ENCODE assay signal across 8 cellular contexts in the genomic region with DNA sequence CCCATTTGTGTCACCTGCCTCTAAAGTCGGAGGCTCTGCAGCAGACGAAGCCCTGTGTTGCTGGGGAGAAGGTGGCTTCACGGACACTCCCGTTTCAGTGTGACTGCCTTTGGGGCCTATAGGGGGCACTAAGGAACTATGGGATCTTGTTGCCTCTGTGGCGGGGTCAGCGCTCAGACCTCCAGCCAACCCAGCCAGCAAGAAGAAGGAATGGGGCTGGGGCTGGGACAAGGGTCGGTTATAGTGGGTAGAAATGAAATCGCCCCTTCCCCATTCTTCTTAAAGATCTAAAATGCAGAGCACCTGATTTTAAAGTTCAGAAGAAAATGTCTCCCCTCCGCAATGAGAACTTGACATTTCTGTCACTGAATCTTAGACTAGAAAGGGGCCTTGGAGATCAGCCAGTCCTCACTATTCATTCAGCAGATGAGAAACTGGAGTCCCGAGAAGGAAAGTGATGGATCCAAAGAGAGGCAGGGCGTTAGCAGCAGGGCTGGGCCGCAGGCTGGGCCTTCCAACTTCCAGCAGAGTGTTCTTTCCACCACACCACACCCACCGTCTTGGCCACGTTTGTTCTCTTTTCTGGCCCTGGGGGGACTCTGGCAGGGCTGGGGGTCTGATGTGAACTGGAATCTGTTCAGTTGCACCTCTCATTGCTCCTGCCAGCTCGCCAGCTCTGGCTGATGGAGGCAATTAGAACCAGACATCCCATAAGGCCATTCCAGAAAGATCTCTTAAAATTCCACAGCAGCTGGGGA.
A peak's percentile ranks its signal among the peaks of the same experiment; 100 is the strongest.
DNase-seq lines count a peak whose midpoint lies in the region; ATAC-seq, FAIRE-seq and TF ChIP-seq lines count a peak whose summit lies in the region.

No MANE protein-coding gene starts in this region.

- TF ChIP-seq CTCF in brain microvascular endothelial cell (IDR thresholded peaks at IDR 0.05; ENCODE audit: low read depth, low read length, missing control alignments) (peak; percentile 90), kidney (IDR thresholded peaks at IDR 0.05; ENCODE audit: borderline replicate concordance, extremely low read depth, insufficient read depth) (peak; percentile 76)

- no peaks in the 10 kb centered on the region for H3K9me3 ChIP-seq in kidney (ENCODE audit: control insufficient read depth in 1 of 2, low read length in 2 of 2)

- H3K27ac ChIP-seq in brain microvascular endothelial cell (no peak overlapping the region), kidney (ENCODE audit: low read depth in 2 of 2, low read length in 2 of 2) (peak overlapping the region in 1 of 2 donors; percentile 3)

- H3K4me1 ChIP-seq in kidney (ENCODE audit: control insufficient read depth in 1 of 2, insufficient read depth in 1 of 2, low read depth in 1 of 2, low read length in 2 of 2) = peaks cover 0 to 3% of the 10 kb centered on the region in 2 donors

- in situ Hi-C loops in brain microvascular endothelial cell (cut with HindIII; ENCODE audit: low pct_ligation_motif_present, low sequenced_read_pairs) = no loop called here

- H3K4me1 Mint-ChIP-seq in stimulated activated naive B cell treated with anti-CD40 and anti-IgM and Interleukin-4, amounts not matched to agents 10 μg/mL and 1 μg/mL and 100 μg/mL, for 72 hours = peaks cover 8 to 10% of the 10 kb centered on the region in 2 donors

- peaks cover 81% of the 10 kb centered on the region for H3K27me3 ChIP-seq in brain microvascular endothelial cell (replicated peaks)

- H3K4me3 ChIP-seq in brain microvascular endothelial cell (ENCODE audit: low read depth, low read length) (no peak overlapping the region), kidney (ENCODE audit: low read length in 2 of 2) (no peak overlapping the region)

- H3K27me3 Mint-ChIP-seq in stimulated activated naive B cell treated with anti-CD40 and anti-IgM and Interleukin-4, amounts not matched to agents 10 μg/mL and 1 μg/mL and 100 μg/mL, for 72 hours = peaks cover 52 to 53% of the 10 kb centered on the region in 2 donors

- DNase-seq in Ammon's horn (ENCODE audit: low spot score) = peak; percentile 79
- DNase-seq in GM18507 (ENCODE audit: extremely low spot score, insufficient read length, low read depth) = peak; percentile 64
- DNase-seq in NCI-H774 (lab: John Stamatoyannopoulos, UW) = peak; percentile 84
- DNase-seq in brain microvascular endothelial cell = peak; percentile 28
- DNase-seq in kidney = peak; percentile 73
- DNase-seq in stimulated activated naive B cell treated with anti-CD40 and anti-IgM and Interleukin-4, amounts not matched to agents 10 μg/mL and 1 μg/mL and 100 μg/mL, for 72 hours = peak; percentile 35
- DNase-seq in NCI-H226 = no peak

- peak; percentile 88 for ATAC-seq in HG03175 (IDR thresholded peaks at IDR 0.05; ENCODE audit: unreplicated experiment)
- ATAC-seq in stimulated activated naive B cell treated with anti-CD40 and anti-IgM and Interleukin-4, amounts not matched to agents 10 μg/mL and 1 μg/mL and 100 μg/mL, for 72 hours (replicated peaks) = peak; percentile 92 to 98

- H3K36me3 Mint-ChIP-seq in stimulated activated naive B cell treated with anti-CD40 and anti-IgM and Interleukin-4, amounts not matched to agents 10 μg/mL and 1 μg/mL and 100 μg/mL, for 72 hours = no peaks in the 10 kb centered on the region

- peak overlapping the region in 1 of 2 donors; percentile 43 for H3K9ac ChIP-seq in kidney (ENCODE audit: low read length in 2 of 2)

- H3K27ac Mint-ChIP-seq in stimulated activated naive B cell treated with anti-CD40 and anti-IgM and Interleukin-4, amounts not matched to agents 10 μg/mL and 1 μg/mL and 100 μg/mL, for 72 hours = no peak overlapping the region

- no peaks in the 10 kb centered on the region for H3K36me3 ChIP-seq in brain microvascular endothelial cell (replicated peaks)
- no peaks in the 10 kb centered on the region for H3K36me3 ChIP-seq in kidney (ENCODE audit: control insufficient read depth in 1 of 2, insufficient read depth in 2 of 2, low read length in 2 of 2)

- FAIRE-seq in GM18507 (lab: Jason Lieb, UNC) (peak; percentile 81), kidney (lab: Jason Lieb, UNC) (no peak)

- no peak overlapping the region for H3K4me3 Mint-ChIP-seq in stimulated activated naive B cell treated with anti-CD40 and anti-IgM and Interleukin-4, amounts not matched to agents 10 μg/mL and 1 μg/mL and 100 μg/mL, for 72 hours

- intact Hi-C loops in kidney (cut with DNase I) = loop anchor here (10.0 kb wide), 2 partner anchors 346 to 526 kb away; a partner anchor contains a TSS

- H3K9me3 Mint-ChIP-seq in stimulated activated naive B cell treated with anti-CD40 and anti-IgM and Interleukin-4, amounts not matched to agents 10 μg/mL and 1 μg/mL and 100 μg/mL, for 72 hours = no peaks in the 10 kb centered on the region
